In genomic region chr1:21268281-21269239, GRCh38 we compare ENCODE assay signal across 10 cellular contexts. TPM values are rescaled to one million over a fixed set of nuclear protein-coding genes. Genes with fewer than 3 reads are reported as not detected.
DNase-seq lines count a peak whose midpoint lies in the region; ATAC-seq and TF ChIP-seq lines count a peak whose summit lies in the region.
"Had no signal": no experiment of that assay in that cellular context is flagged by ENCODE, and none has a peak within 500 bp of the region (broad histone marks: within the 10 kb centered on the region; RNA-seq: fewer than 3 reads in every experiment).

No MANE protein-coding gene starts in this region.

- H3K27ac ChIP-seq in gastroesophageal sphincter, result peak overlapping the region in 3 of 4 donors; percentile 30 to 51 (median 49)
- H3K27ac ChIP-seq in prostate gland, result peak overlapping the region; percentile 8 to 22

- H3K9me3 ChIP-seq in gastroesophageal sphincter (no peaks in the 10 kb centered on the region), prostate gland (no peaks in the 10 kb centered on the region)
- H3K9me3 ChIP-seq: Caco-2 had no signal

- no peak overlapping the region for H3K4me3 ChIP-seq in gastroesophageal sphincter
- H3K4me3 ChIP-seq in prostate gland, result no peak overlapping the region

- H3K4me1 ChIP-seq in gastroesophageal sphincter, result peaks cover 0 to 46% (median 14%) of the 10 kb centered on the region in 3 donors
- peaks cover 14% of the 10 kb centered on the region for H3K4me1 ChIP-seq in prostate gland (replicated peaks)

- intact Hi-C loops in prostate gland (cut with DNase I), result no loop called here

- DNase-seq in DMS79 treated with DMSO at 0.1 percent for 48 hours (lab: John Stamatoyannopoulos, UW) (peak; percentile 88), NCI-H2196 (lab: John Stamatoyannopoulos, UW; ENCODE audit: unreplicated experiment) (peak; percentile 92), prostate gland (ENCODE audit: low spot score) (no peak), ecto neural progenitor cell (ENCODE audit: low spot score) (no peak), putamen (ENCODE audit: low spot score) (no peak)
- no peak for DNase-seq in stimulated activated CD4-positive, alpha-beta T cell treated with anti-CD3 and anti-CD28 coated beads, Interleukin-12 subunit alpha, Interleukin-12 subunit beta, amount 100 ng/mL, for 4 hours
- DNase-seq: activated T-cell treated with anti-CD3 and anti-CD28 coated beads, Interleukin-2, amount 50 U/mL, for 72 hours; Caco-2 had no signal

- peaks cover 0 to 70% of the 10 kb centered on the region in 2 donors for H3K36me3 ChIP-seq in gastroesophageal sphincter
- H3K36me3 ChIP-seq in prostate gland, result peaks cover 0 to 10% of the 10 kb centered on the region in 2 donors

- TF ChIP-seq EP300 in gastroesophageal sphincter (IDR thresholded peaks at IDR 0.05), result no peak

- peak in 1 of 4 experiments; percentile 10 for TF ChIP-seq CTCF in gastroesophageal sphincter (IDR thresholded peaks at IDR 0.05)
- TF ChIP-seq CTCF in prostate gland (IDR thresholded peaks at IDR 0.05), result peak in 1 of 4 experiments; percentile 12

- no peaks in the 10 kb centered on the region for H3K27me3 ChIP-seq in gastroesophageal sphincter
- H3K27me3 ChIP-seq in prostate gland (replicated peaks; ENCODE audit: insufficient read depth), result no peaks in the 10 kb centered on the region

- 40 to 82% methylated on average over 2 to 10 of the region's 17 CpGs for WGBS in gastroesophageal sphincter (ENCODE audit: low coverage in 1 of 2), 2 donors
- 52% methylated on average over 17 of the region's 17 CpGs for WGBS in prostate gland

- TF ChIP-seq POLR2A in gastroesophageal sphincter (IDR thresholded peaks at IDR 0.05) (no peak), prostate gland (IDR thresholded peaks at IDR 0.05) (no peak)

- ATAC-seq in gastroesophageal sphincter, result no peak
- ATAC-seq in HG03342 (IDR thresholded peaks at IDR 0.05; ENCODE audit: unreplicated experiment), result no peak
- ATAC-seq: activated T-cell treated with anti-CD3 and anti-CD28 coated beads, Interleukin-2, amount 50 U/mL, for 72 hours had no signal

RNA-seq across cellular contexts. Expression of gene ECE1, which starts 21.7 kb away (rescaled TPM):
- total RNA-seq in gastroesophageal sphincter (10 to 100 TPM; 68.3 to 94.7 (median 69.9) TPM), prostate gland (100 to 1,000 TPM; 113 to 146 TPM)

Comparison
In these comparisons a context has a peak if more than half of its experiments do, and no peak if none do; other contexts are left out.
1. DNase-seq: peak in DMS79 treated with DMSO at 0.1 percent for 48 hours (single experiment) and NCI-H2196 (single experiment); none in prostate gland (single experiment), ecto neural progenitor cell (single experiment), putamen (single experiment) and stimulated activated CD4-positive, alpha-beta T cell treated with anti-CD3 and anti-CD28 coated beads, Interleukin-12 subunit alpha, Interleukin-12 subunit beta, amount 100 ng/mL, for 4 hours (single experiment).